ENCODE assay signal across 8 cellular contexts in the genomic region with DNA sequence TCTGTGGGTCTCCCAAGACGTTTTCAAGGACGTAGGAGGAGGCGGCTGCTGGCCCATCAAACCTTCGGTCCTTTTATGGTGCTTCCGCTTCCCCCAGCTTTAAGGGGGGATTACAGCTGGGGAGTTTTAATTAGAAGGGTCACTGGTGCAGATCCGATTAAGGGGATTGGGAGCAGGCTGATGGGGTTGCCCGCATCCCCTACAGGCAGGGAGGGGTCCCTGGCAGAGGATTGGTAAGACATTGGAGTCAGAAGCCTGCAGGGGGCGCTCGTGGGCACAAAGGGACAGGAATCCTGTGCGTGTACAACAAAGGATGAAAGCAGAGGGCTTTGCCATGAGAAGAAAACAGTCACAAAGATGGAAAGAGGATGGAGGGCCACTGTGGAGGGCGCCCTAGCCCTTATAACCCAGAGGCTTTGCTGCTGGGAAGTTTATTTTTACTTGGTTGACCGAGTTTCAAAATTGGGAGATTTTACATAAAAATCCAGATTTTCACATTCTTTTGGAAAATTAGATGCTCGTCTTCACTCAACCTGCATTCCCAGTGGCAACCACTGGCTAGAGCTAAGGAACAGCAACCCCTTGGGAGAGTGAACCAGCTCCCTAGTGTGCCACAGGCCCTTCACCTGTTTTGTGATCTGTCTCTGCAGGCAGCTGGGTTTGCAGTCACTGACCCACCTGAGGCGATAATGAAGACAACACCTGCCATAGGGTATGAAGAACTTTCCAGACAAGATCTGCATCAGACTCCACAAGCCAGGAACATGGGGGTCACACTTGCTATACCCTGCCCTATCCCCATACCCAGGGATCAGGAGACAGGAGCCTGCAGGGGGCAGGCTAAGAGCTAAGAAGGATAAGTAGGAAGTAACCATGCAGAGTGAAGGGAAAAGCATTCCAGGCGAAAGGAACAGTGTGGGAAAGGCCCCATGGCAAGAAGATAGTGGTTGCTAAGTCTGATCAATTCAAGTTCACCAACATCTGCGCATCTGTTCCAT.
A peak's percentile ranks its signal among the peaks of the same experiment; 100 is the strongest.
DNase-seq lines count a peak whose midpoint lies in the region; ATAC-seq and TF ChIP-seq lines count a peak whose summit lies in the region.

No MANE protein-coding gene starts in this region.

- no peak for TF ChIP-seq EP300 in Ishikawa (IDR thresholded peaks at IDR 0.05; ENCODE audit: borderline replicate concordance)
- TF ChIP-seq EP300 in gastroesophageal sphincter (IDR thresholded peaks at IDR 0.05), result no peak

- H3K27ac ChIP-seq in gastroesophageal sphincter, result peak overlapping the region in 3 of 4 donors; percentile 58 to 92 (median 91)

- intact Hi-C loops in posterior cingulate gyrus (cut with DNase I), result loop anchor here (10.0 kb wide), 1 partner anchor 100 kb away; a partner anchor contains a TSS

- TF ChIP-seq POLR2A in gastroesophageal sphincter (IDR thresholded peaks at IDR 0.05), result no peak

- H3K9me3 ChIP-seq in gastroesophageal sphincter, result no peaks in the 10 kb centered on the region

- H3K27me3 ChIP-seq in gastroesophageal sphincter, result no peaks in the 10 kb centered on the region

- peak; percentile 56 to 78 (median 75) for TF ChIP-seq CTCF in gastroesophageal sphincter (IDR thresholded peaks at IDR 0.05)

- H3K36me3 ChIP-seq in gastroesophageal sphincter, result no peaks in the 10 kb centered on the region

- peaks cover 5 to 96% (median 13%) of the 10 kb centered on the region in 3 donors for H3K4me1 ChIP-seq in gastroesophageal sphincter

- DNase-seq in COR-L47 (lab: John Stamatoyannopoulos, UW) (peak; percentile 69), RPMI8226 (peak; percentile 72), posterior cingulate gyrus (peak; percentile 42 to 97 (median 78)), ureter (ENCODE audit: low spot score) (peak; percentile 62)
- DNase-seq in activated T-helper 9 cell treated with anti-CD3 and anti-CD28 coated beads, Interleukin-2, amount 50 U/mL, for 16 hours (ENCODE audit: low read depth), result peak; percentile 34

- TF ChIP-seq RAD21 in Ishikawa (IDR thresholded peaks at IDR 0.05; ENCODE audit: low read depth), result peak; percentile 47

- no peak for ATAC-seq in gastroesophageal sphincter
- no peak for ATAC-seq in HG03175 (IDR thresholded peaks at IDR 0.05; ENCODE audit: unreplicated experiment)

- H3K4me3 ChIP-seq in gastroesophageal sphincter, result no peak overlapping the region

- WGBS in gastroesophageal sphincter (ENCODE audit: low coverage in 1 of 2), 2 donors, result 44 to 82% methylated on average over 3 to 16 of the region's 16 CpGs

TF ChIP-seq in Ishikawa, 13 proteins besides CTCF, POLR2A, EP300 and RAD21:
- no peak for TF ChIP-seq FOXM1 (IDR thresholded peaks at IDR 0.05; ENCODE audit: borderline replicate concordance, low read depth)
